Comparison of ENCODE assay signal across 14 cellular contexts in genomic region chr17:75835315-75835987, GRCh38. TPM values are rescaled to one million over a fixed set of nuclear protein-coding genes. Genes with fewer than 3 reads are reported as not detected.
DNase-seq lines count a peak whose midpoint lies in the region; ATAC-seq lines count a peak whose summit lies in the region.
"Had no signal": no experiment of that assay in that cellular context is flagged by ENCODE, and none has a peak within 500 bp of the region (broad histone marks: within the 10 kb centered on the region; RNA-seq: fewer than 3 reads in every experiment).

No MANE protein-coding gene starts in this region.

- DNase-seq in DMS 273 (lab: John Stamatoyannopoulos, UW; ENCODE audit: unreplicated experiment), result peak; percentile 78
- no peak for DNase-seq in DMS 273 treated with DMSO at 0.1 percent for 48 hours (lab: John Stamatoyannopoulos, UW)
- DNase-seq in NCI-H1092 (lab: John Stamatoyannopoulos, UW), result peak; percentile 64
- DNase-seq in left colon, result no peak
- DNase-seq in NOMO-1 treated with DMSO at 0.1 percent for 48 hours (lab: John Stamatoyannopoulos, UW; ENCODE audit: unreplicated experiment), result no peak
- DNase-seq: activated CD8-positive, alpha-beta memory T cell treated with anti-CD3 and anti-CD28 coated beads for 24 hours; activated naive CD4-positive, alpha-beta T cell; cortex of kidney; H9; heart right ventricle; Karpas-422; kidney glomerular epithelial cell; NCI-H2081 had no signal

- intact Hi-C loops in left colon (cut with DNase I, micrococcal nuclease), result no loop called here

- ATAC-seq in left colon (peak; percentile 6), HG02610 (IDR thresholded peaks at IDR 0.05; ENCODE audit: unreplicated experiment) (no peak)
- ATAC-seq: heart right ventricle had no signal

RNA-seq across cellular contexts. Expression of gene UNC13D, which starts 8.8 kb away (rescaled TPM):
- total RNA-seq in left colon, result 10 to 100 TPM; 20.5 to 31.0 TPM

RNA-seq across cellular contexts. Expression of gene WBP2, which starts 19.7 kb away (rescaled TPM):
- 100 to 1,000 TPM in 1 of 2 donors, 10 to 100 TPM in 1; 96.5 to 105 TPM for total RNA-seq in left colon

RNA-seq across cellular contexts. Expression of gene TRIM47, which starts 42.9 kb away (rescaled TPM):
- 10 to 100 TPM; 44.8 to 61.8 TPM for total RNA-seq in left colon

RNA-seq across cellular contexts. Expression of gene UNK, which starts 50.8 kb away (rescaled TPM):
- 10 to 100 TPM; 18.3 to 21.8 TPM for total RNA-seq in left colon

Comparison
In these comparisons a context has a peak if more than half of its experiments do, and no peak if none do; other contexts are left out.
1. DNase-seq: peak in DMS 273 (single experiment) and NCI-H1092 (single experiment); none in DMS 273 treated with DMSO at 0.1 percent for 48 hours (single experiment), left colon (0 of 2) and NOMO-1 treated with DMSO at 0.1 percent for 48 hours (single experiment).